In the genomic region with DNA sequence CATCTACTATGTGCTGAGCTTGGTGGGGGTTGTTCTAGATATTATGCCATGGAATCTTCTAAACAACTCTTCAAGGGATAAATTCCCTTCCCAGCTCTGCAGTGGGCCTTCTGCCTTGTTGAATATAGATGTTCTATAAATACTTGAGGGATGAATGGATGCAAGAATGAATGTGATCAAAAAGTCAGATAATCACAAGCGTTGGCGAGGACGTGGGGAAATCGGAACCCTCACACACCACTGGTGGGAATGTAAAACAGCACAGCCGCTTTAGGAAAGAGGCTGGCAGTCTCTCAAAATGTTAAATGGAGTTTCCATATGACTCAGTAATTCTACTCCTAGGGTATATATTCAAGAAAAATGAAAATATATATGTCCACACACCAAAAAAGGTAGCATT, we compare ENCODE assay signal across 27 cellular contexts. TPM values are rescaled to one million over a fixed set of nuclear protein-coding genes. Genes with fewer than 3 reads are reported as not detected.
DNase-seq lines count a peak whose midpoint lies in the region; ATAC-seq and TF ChIP-seq lines count a peak whose summit lies in the region.
"Had no signal": no experiment of that assay in that cellular context is flagged by ENCODE, and none has a peak within 500 bp of the region (broad histone marks: within the 10 kb centered on the region; RNA-seq: fewer than 3 reads in every experiment).

No MANE protein-coding gene starts in this region.

- H3K9me3 ChIP-seq in AG04450 (ENCODE audit: control insufficient read depth, insufficient read depth, low read length): no peaks in the 10 kb centered on the region
- H3K9me3 ChIP-seq in mesenchymal stem cell (ENCODE audit: control insufficient read depth, low read length): no peaks in the 10 kb centered on the region
- H3K9me3 ChIP-seq in stomach smooth muscle (ENCODE audit: control insufficient read depth in 2 of 2, low read length in 2 of 2): no peaks in the 10 kb centered on the region
- H3K9me3 ChIP-seq in PC-3 (ENCODE audit: low read length): no peaks in the 10 kb centered on the region
- H3K9me3 ChIP-seq: colonic mucosa, left lung had no signal

- peak; percentile 37 for DNase-seq in AG04450 (ENCODE audit: low read depth, low spot score)
- DNase-seq in mesenchymal stem cell: no peak
- no peak for DNase-seq in NCI-H1417 treated with DMSO at 0.1 percent for 48 hours (lab: John Stamatoyannopoulos, UW)
- no peak for DNase-seq in PC-3
- DNase-seq in NCI-H2107 (lab: John Stamatoyannopoulos, UW): no peak
- DNase-seq: activated CD4-positive, alpha-beta T cell treated with anti-CD3 and anti-CD28 coated beads for 36 hours; activated CD8-positive, alpha-beta memory T cell treated with anti-CD3 and anti-CD28 coated beads, Interleukin-2, amount 50 U/mL, for 48 hours; activated CD8-positive, alpha-beta T cell treated with anti-CD3 and anti-CD28 coated beads for 36 hours; activated naive CD4-positive, alpha-beta T cell treated with anti-CD3 and anti-CD28 coated beads for 36 hours; CD4-positive, alpha-beta memory T cell; colonic mucosa; effector memory CD8-positive, alpha-beta T cell; glutamatergic neuron; Karpas-422; left lung; naive B cell; NCI-H146; NCI-H446; NCI-H748 treated with DMSO at 0.1 percent for 48 hours; nucleus accumbens; SHP77; stimulated activated CD4-positive, alpha-beta T cell treated with anti-CD3 and anti-CD28 coated beads, Interleukin-4, amount 100 ng/mL, for 24 hours had no signal

- no peak overlapping the region for H2AK5ac ChIP-seq in mesenchymal stem cell (ENCODE audit: low read length, severe bottlenecking)

- H3K27me3 ChIP-seq in AG04450 (ENCODE audit: control insufficient read depth, insufficient read depth, low read length) (no peaks in the 10 kb centered on the region), mesenchymal stem cell (ENCODE audit: control insufficient read depth in 1 of 2, insufficient read depth in 1 of 2, low read length in 2 of 2) (no peaks in the 10 kb centered on the region), stomach smooth muscle (ENCODE audit: control insufficient read depth in 1 of 2, insufficient read depth in 2 of 2, low read length in 2 of 2) (no peaks in the 10 kb centered on the region), PC-3 (ENCODE audit: low read length) (no peaks in the 10 kb centered on the region)
- H3K27me3 ChIP-seq: colonic mucosa, left lung had no signal

- POLR2A ChIA-PET in AG04450 (lab: Yijun Ruan, JAX) (interaction anchor here (0.9 kb wide), 1 partner anchor 12 kb away, joined by 4 read pairs; no protein-coding TSS in a partner anchor), PC-3 (lab: Charles Lee; ENCODE audit: unreplicated experiment) (no interaction called here)

- CTCF ChIA-PET in AG04450 (lab: Charles Lee) (interaction anchor here (1.5 kb wide), 2 partner anchors 21 to 107 kb away, joined by 3 read pairs; no protein-coding TSS in a partner anchor), PC-3 (lab: Charles Lee) (no interaction called here)

- H3K4me2 ChIP-seq in mesenchymal stem cell (ENCODE audit: low read length, poor library complexity, severe bottlenecking): no peak overlapping the region
- no peak overlapping the region for H3K4me2 ChIP-seq in PC-3 (ENCODE audit: low read length)

- H2BK120ac ChIP-seq in mesenchymal stem cell (ENCODE audit: low read depth, low read length): peak overlapping the region; percentile 80

- H3K36me3 ChIP-seq in mesenchymal stem cell (ENCODE audit: control insufficient read depth in 1 of 2, insufficient read depth in 2 of 2, low read depth in 1 of 2, low read length in 2 of 2) (peaks cover 0 to 6% of the 10 kb centered on the region in 2 experiments), stomach smooth muscle (ENCODE audit: control insufficient read depth in 2 of 2, insufficient read depth in 2 of 2, low read length in 2 of 2) (peaks cover 0 to 2% of the 10 kb centered on the region in 2 donors), PC-3 (ENCODE audit: low read depth, low read length) (no peaks in the 10 kb centered on the region)
- H3K36me3 ChIP-seq: colonic mucosa, left lung had no signal

- ATAC-seq in HG02885 (IDR thresholded peaks at IDR 0.05; ENCODE audit: poor library complexity, unreplicated experiment) (no peak), PC-3 (no peak)
- ATAC-seq: activated CD4-positive, alpha-beta T cell treated with anti-CD3 and anti-CD28 coated beads for 36 hours; activated CD8-positive, alpha-beta T cell treated with anti-CD3 and anti-CD28 coated beads for 36 hours; effector memory CD8-positive, alpha-beta T cell; left lung; Panc1; sciatic nerve had no signal

- no peaks in the 10 kb centered on the region for H4K20me1 ChIP-seq in PC-3 (ENCODE audit: low read length)

- H3K9me2 ChIP-seq in PC-3 (replicated peaks; ENCODE audit: low read length): no peaks in the 10 kb centered on the region

- peak overlapping the region in 1 of 2 experiments; percentile 34 for H3K23ac ChIP-seq in mesenchymal stem cell (ENCODE audit: low read length in 2 of 2)

- TF ChIP-seq CTCF in AG04450 (IDR thresholded peaks at IDR 0.05; ENCODE audit: low read depth, low read length): no peak
- TF ChIP-seq CTCF in PC-3 (conservative IDR thresholded peaks at IDR 0.05; ENCODE audit: low read depth, low read length): no peak

- H2BK15ac ChIP-seq in mesenchymal stem cell (ENCODE audit: low read depth, poor library complexity, severe bottlenecking): no peak overlapping the region

- no peak overlapping the region for H4K8ac ChIP-seq in mesenchymal stem cell (ENCODE audit: low read length)

- H3K9ac ChIP-seq in mesenchymal stem cell (ENCODE audit: low read length) (no peak overlapping the region), stomach smooth muscle (ENCODE audit: low read length in 2 of 2) (peak overlapping the region in 1 of 2 donors; percentile 62), PC-3 (ENCODE audit: low read length) (no peak overlapping the region)

- no peak overlapping the region for H3K27ac ChIP-seq in AG04450 (ENCODE audit: low read depth, low read length)
- H3K27ac ChIP-seq in angular gyrus (ENCODE audit: low read depth, low read length): peak overlapping the region; percentile 84
- H3K27ac ChIP-seq in mesenchymal stem cell (ENCODE audit: low read length, poor library complexity, severe bottlenecking): no peak overlapping the region
- H3K27ac ChIP-seq in stomach smooth muscle (ENCODE audit: low read length): peak overlapping the region; percentile 97
- no peak overlapping the region for H3K27ac ChIP-seq in PC-3 (ENCODE audit: low read length)

- BruUV-seq in PC-3 (replicated peaks; lab: Mats Ljungman, UMichigan): no TSS peak

- H3K4ac ChIP-seq in mesenchymal stem cell (ENCODE audit: low read depth in 1 of 2, low read length in 2 of 2): no peak overlapping the region

- H3F3A ChIP-seq in PC-3 (ENCODE audit: low read length, unreplicated experiment): no peaks in the 10 kb centered on the region

- H3K4me1 ChIP-seq in mesenchymal stem cell (ENCODE audit: control insufficient read depth, insufficient read depth, low read depth, low read length) (peaks cover 46% of the 10 kb centered on the region), stomach smooth muscle (ENCODE audit: control insufficient read depth, insufficient read depth, low read length) (peaks cover 86% of the 10 kb centered on the region), PC-3 (ENCODE audit: insufficient read depth, low read length) (no peaks in the 10 kb centered on the region)
- H3K4me1 ChIP-seq: colonic mucosa had no signal

- no peak overlapping the region for H3K14ac ChIP-seq in mesenchymal stem cell (ENCODE audit: low read length in 2 of 2)

- no peak overlapping the region for H4K91ac ChIP-seq in mesenchymal stem cell (ENCODE audit: low read length)

- H3K79me1 ChIP-seq in mesenchymal stem cell (replicated peaks; ENCODE audit: low read length, poor library complexity, severe bottlenecking): peaks cover 47% of the 10 kb centered on the region

- peak overlapping the region in 1 of 2 experiments; percentile 90 for H2BK12ac ChIP-seq in mesenchymal stem cell (ENCODE audit: low read length in 2 of 2)

- H3K4me3 ChIP-seq in AG04450 (ENCODE audit: low read depth, low read length) (no peak overlapping the region), mesenchymal stem cell (ENCODE audit: insufficient read depth in 1 of 2, low read depth in 1 of 2, low read length in 2 of 2) (no peak overlapping the region), stomach smooth muscle (ENCODE audit: low read length in 2 of 2) (peak overlapping the region in 1 of 2 donors; percentile 58), PC-3 (ENCODE audit: low read length) (no peak overlapping the region)
- H3K4me3 ChIP-seq: colonic mucosa, left lung had no signal

- intact Hi-C loops in PC-3 (cut with micrococcal nuclease): no loop called here

- H3K79me2 ChIP-seq in PC-3 (ENCODE audit: low read length): no peaks in the 10 kb centered on the region

- WGBS in mesenchymal stem cell: 91% methylated on average over 4 of the region's 5 CpGs

- no peak overlapping the region for H2BK5ac ChIP-seq in mesenchymal stem cell (ENCODE audit: low read depth, low read length, poor library complexity, severe bottlenecking)

- H3K18ac ChIP-seq in mesenchymal stem cell (ENCODE audit: low read depth in 1 of 2, low read length in 2 of 2): peak overlapping the region in 1 of 2 experiments; percentile 95

- no peak overlapping the region for H2AFZ ChIP-seq in mesenchymal stem cell (ENCODE audit: low read depth, low read length)
- H2AFZ ChIP-seq in PC-3 (ENCODE audit: low read length): no peak overlapping the region

RNA-seq across cellular contexts. Expression of a gene that starts 19.1 kb away (rescaled TPM):
- 21.7 and 45.4 TPM in 2 replicates for polyA plus RNA-seq in AG04450 (2011; rRNA removed)
- polyA minus RNA-seq in AG04450 (2011; rRNA and poly(A)+ RNA removed): 46.5 and 56.6 TPM in 2 replicates
- 102 TPM for polyA plus RNA-seq in mesenchymal stem cell (2013, experiment 1 of 2)
- 102 TPM for polyA plus RNA-seq in mesenchymal stem cell (2013, experiment 2 of 2)
- 10.0 and 20.3 TPM in 2 replicates for total RNA-seq in PC-3 (2014; rRNA removed)
- polyA plus RNA-seq: CD4-positive, alpha-beta memory T cell had no signal

Comparison
In these comparisons a context has a peak if more than half of its experiments do, and no peak if none do; other contexts are left out.
1. H3K27ac ChIP-seq: peak in angular gyrus (single experiment) and stomach smooth muscle (single experiment); none in AG04450 (single experiment), mesenchymal stem cell (single experiment) and PC-3 (single experiment).